In genomic region chr5:132501629-132501956, GRCh38 we compare ENCODE assay signal across 17 cellular contexts. TPM values are rescaled to one million over a fixed set of nuclear protein-coding genes. Genes with fewer than 3 reads are reported as not detected.
DNase-seq lines count a peak whose midpoint lies in the region; ATAC-seq, FAIRE-seq and TF ChIP-seq lines count a peak whose summit lies in the region.
"Had no signal": no experiment of that assay in that cellular context is flagged by ENCODE, and none has a peak within 500 bp of the region (broad histone marks: within the 10 kb centered on the region; RNA-seq: fewer than 3 reads in every experiment).

No MANE protein-coding gene starts in this region.

- no peak overlapping the region for H3K4me3 Mint-ChIP-seq in activated CD4-positive, alpha-beta T cell treated with anti-CD3 and anti-CD28 coated beads, Interleukin-2, amount 10 ng/mL, durations not matched to agents 7 days and 5 days
- H3K4me3 Mint-ChIP-seq in central memory CD8-positive, alpha-beta T cell = no peak overlapping the region
- H3K4me3 Mint-ChIP-seq: activated CD8-positive, alpha-beta T cell treated with anti-CD3 and anti-CD28 coated beads, Interleukin-2, amount 10 ng/mL, durations not matched to agents 7 days and 5 days; CD14-positive monocyte; T-cell had no signal

- TF ChIP-seq CTCF in upper lobe of left lung (IDR thresholded peaks at IDR 0.05) = no peak

- H3K4me3 ChIP-seq in mucosa of rectum (ENCODE audit: low read length in 2 of 2) = no peak overlapping the region
- no peak overlapping the region for H3K4me3 ChIP-seq in upper lobe of left lung
- H3K4me3 ChIP-seq: adrenal gland, thyroid gland had no signal

- H3K27me3 Mint-ChIP-seq in activated CD4-positive, alpha-beta T cell treated with anti-CD3 and anti-CD28 coated beads, Interleukin-2, amount 10 ng/mL, durations not matched to agents 7 days and 5 days = peaks cover 7% of the 10 kb centered on the region
- no peaks in the 10 kb centered on the region for H3K27me3 Mint-ChIP-seq in central memory CD8-positive, alpha-beta T cell

- H3K9me3 ChIP-seq in mucosa of rectum (ENCODE audit: control insufficient read depth in 2 of 2, low read length in 2 of 2) = no peaks in the 10 kb centered on the region
- H3K9me3 ChIP-seq in upper lobe of left lung = no peaks in the 10 kb centered on the region
- H3K9me3 ChIP-seq: adrenal gland, thyroid gland had no signal

- no peak for ATAC-seq in central memory CD8-positive, alpha-beta T cell (replicated peaks; ENCODE audit: extremely low read depth, poor library complexity, severe bottlenecking)
- no peak for ATAC-seq in upper lobe of left lung (ENCODE audit: low FRiP score in 2 of 2)
- ATAC-seq in GM18520 (IDR thresholded peaks at IDR 0.05; ENCODE audit: unreplicated experiment) = no peak
- ATAC-seq in SK-N-SH treated with all-trans-retinoic acid at 6 μM for 48 hours = no peak

- no peaks in the 10 kb centered on the region for H3K9me3 Mint-ChIP-seq in activated CD4-positive, alpha-beta T cell treated with anti-CD3 and anti-CD28 coated beads, Interleukin-2, amount 10 ng/mL, durations not matched to agents 7 days and 5 days
- no peaks in the 10 kb centered on the region for H3K9me3 Mint-ChIP-seq in central memory CD8-positive, alpha-beta T cell
- H3K9me3 Mint-ChIP-seq: CD14-positive monocyte, T-cell had no signal

- FAIRE-seq in frontal cortex (lab: Jason Lieb, UNC) = no peak

- H3K4me1 ChIP-seq in mucosa of rectum (ENCODE audit: control insufficient read depth in 2 of 2, insufficient read depth in 2 of 2, low read length in 2 of 2) (peaks cover 77 to 88% of the 10 kb centered on the region in 2 donors), upper lobe of left lung (peaks cover 54 to 65% (median 60%) of the 10 kb centered on the region in 4 donors)

- TF ChIP-seq POLR2A in upper lobe of left lung (IDR thresholded peaks at IDR 0.05) = no peak

- WGBS in upper lobe of left lung, 2 donors = 36 to 69% methylated on average over 2 to 4 of the region's 4 CpGs

- peak overlapping the region; percentile 49 to 63 for H3K9ac ChIP-seq in mucosa of rectum (ENCODE audit: low read depth in 1 of 2, low read length in 2 of 2)

- no peaks in the 10 kb centered on the region for H3K36me3 Mint-ChIP-seq in activated CD4-positive, alpha-beta T cell treated with anti-CD3 and anti-CD28 coated beads, Interleukin-2, amount 10 ng/mL, durations not matched to agents 7 days and 5 days (ENCODE audit: low read depth)
- peaks cover 4% of the 10 kb centered on the region for H3K36me3 Mint-ChIP-seq in central memory CD8-positive, alpha-beta T cell (ENCODE audit: insufficient read depth)
- H3K36me3 Mint-ChIP-seq: CD14-positive monocyte, T-cell had no signal

- H3K27me3 ChIP-seq in mucosa of rectum (ENCODE audit: control insufficient read depth in 2 of 2, insufficient read depth in 2 of 2, low read length in 2 of 2) (no peaks in the 10 kb centered on the region), upper lobe of left lung (no peaks in the 10 kb centered on the region)
- H3K27me3 ChIP-seq: adrenal gland, thyroid gland had no signal

- CTCF ChIA-PET in activated CD4-positive, alpha-beta T cell treated with anti-CD3 and anti-CD28 coated beads, Interleukin-2, amount 10 ng/mL, durations not matched to agents 7 days and 5 days (lab: Charles Lee) = interaction anchor here (0.7 to 10.0 kb wide), 21 partner anchors 9 to 319 kb away, joined by 3 to 147 read pairs (median 3); partner anchors contain the start of genes RAD50 and SLC22A5

- DNase-seq in activated CD4-positive, alpha-beta T cell treated with anti-CD3 and anti-CD28 coated beads, Interleukin-2, amount 10 ng/mL, durations not matched to agents 7 days and 5 days = no peak
- DNase-seq in activated CD4-positive, alpha-beta T cell treated with anti-CD3 and anti-CD28 coated beads for 48 hours = no peak
- no peak for DNase-seq in central memory CD8-positive, alpha-beta T cell (ENCODE audit: low spot score in 2 of 2)
- DNase-seq in upper lobe of left lung (no peak), frontal cortex (ENCODE audit: low spot score in 2 of 2) (no peak)
- DNase-seq: foreskin melanocyte, NCI-H1417 treated with DMSO at 0.1 percent for 48 hours had no signal

- H3K4me1 Mint-ChIP-seq in activated CD4-positive, alpha-beta T cell treated with anti-CD3 and anti-CD28 coated beads, Interleukin-2, amount 10 ng/mL, durations not matched to agents 7 days and 5 days = peaks cover 46% of the 10 kb centered on the region
- peaks cover 40% of the 10 kb centered on the region for H3K4me1 Mint-ChIP-seq in central memory CD8-positive, alpha-beta T cell

- H3K36me3 ChIP-seq in mucosa of rectum (ENCODE audit: control insufficient read depth in 2 of 2, insufficient read depth in 2 of 2, low read length in 2 of 2) (no peaks in the 10 kb centered on the region), upper lobe of left lung (no peaks in the 10 kb centered on the region)
- H3K36me3 ChIP-seq: adrenal gland, thyroid gland had no signal

- peak overlapping the region; percentile 95 to 100 for H3K27ac ChIP-seq in mucosa of rectum (ENCODE audit: low read depth in 2 of 2, low read length in 2 of 2)
- peak overlapping the region; percentile 68 to 99 (median 98) for H3K27ac ChIP-seq in upper lobe of left lung
- H3K27ac ChIP-seq: 22Rv1 had no signal

- H3K27ac Mint-ChIP-seq in activated CD4-positive, alpha-beta T cell treated with anti-CD3 and anti-CD28 coated beads, Interleukin-2, amount 10 ng/mL, durations not matched to agents 7 days and 5 days = peak overlapping the region; percentile 2
- peak overlapping the region; percentile 44 for H3K27ac Mint-ChIP-seq in central memory CD8-positive, alpha-beta T cell (ENCODE audit: low read depth)

- TF ChIP-seq EP300 in upper lobe of left lung (IDR thresholded peaks at IDR 0.05) = no peak

- POLR2A ChIA-PET in activated CD4-positive, alpha-beta T cell treated with anti-CD3 and anti-CD28 coated beads, Interleukin-2, amount 10 ng/mL, durations not matched to agents 7 days and 5 days (lab: Charles Lee) = interaction anchor here (1.2 kb wide), 1 partner anchor 11 kb away, joined by 5 read pairs; the partner anchor contains the start of gene IRF1

TF ChIP-seq in SK-N-SH treated with all-trans-retinoic acid at 6 μM for 48 hours, 23 proteins besides CTCF, POLR2A, EP300 and RAD21 (continues in another document):
- TF ChIP-seq CSDC2 (CRISPR knock-in tag; IDR thresholded peaks at IDR 0.05) (no peak), ZNF8 (CRISPR knock-in tag; IDR thresholded peaks at IDR 0.05) (no peak), GLIS3 (CRISPR knock-in tag; IDR thresholded peaks at IDR 0.05) (no peak), BACH2 (CRISPR knock-in tag; IDR thresholded peaks at IDR 0.05; ENCODE audit: borderline replicate concordance) (no peak), ZNF70 (CRISPR knock-in tag; IDR thresholded peaks at IDR 0.05) (no peak), ZFP3 (CRISPR knock-in tag; IDR thresholded peaks at IDR 0.05) (no peak), ARNTL (CRISPR knock-in tag; IDR thresholded peaks at IDR 0.05; ENCODE audit: borderline replicate concordance, low read depth) (no peak), RARB (CRISPR knock-in tag; IDR thresholded peaks at IDR 0.05) (no peak), TOX (CRISPR knock-in tag; IDR thresholded peaks at IDR 0.05; ENCODE audit: borderline replicate concordance) (no peak), ISL1 (CRISPR knock-in tag; IDR thresholded peaks at IDR 0.05) (no peak)
- TF ChIP-seq, protein P1, sequence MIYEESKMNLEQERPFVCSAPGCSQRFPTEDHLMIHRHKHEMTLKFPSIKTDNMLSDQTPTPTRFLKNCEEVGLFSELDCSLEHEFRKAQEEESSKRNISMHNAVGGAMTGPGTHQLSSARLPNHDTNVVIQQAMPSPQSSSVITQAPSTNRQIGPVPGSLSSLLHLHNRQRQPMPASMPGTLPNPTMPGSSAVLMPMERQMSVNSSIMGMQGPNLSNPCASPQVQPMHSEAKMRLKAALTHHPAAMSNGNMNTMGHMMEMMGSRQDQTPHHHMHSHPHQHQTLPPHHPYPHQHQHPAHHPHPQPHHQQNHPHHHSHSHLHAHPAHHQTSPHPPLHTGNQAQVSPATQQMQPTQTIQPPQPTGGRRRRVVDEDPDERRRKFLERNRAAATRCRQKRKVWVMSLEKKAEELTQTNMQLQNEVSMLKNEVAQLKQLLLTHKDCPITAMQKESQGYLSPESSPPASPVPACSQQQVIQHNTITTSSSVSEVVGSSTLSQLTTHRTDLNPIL (CRISPR knock-in tag; IDR thresholded peaks at IDR 0.05; ENCODE audit: low read depth) = no peak
- TF ChIP-seq, protein P2, sequence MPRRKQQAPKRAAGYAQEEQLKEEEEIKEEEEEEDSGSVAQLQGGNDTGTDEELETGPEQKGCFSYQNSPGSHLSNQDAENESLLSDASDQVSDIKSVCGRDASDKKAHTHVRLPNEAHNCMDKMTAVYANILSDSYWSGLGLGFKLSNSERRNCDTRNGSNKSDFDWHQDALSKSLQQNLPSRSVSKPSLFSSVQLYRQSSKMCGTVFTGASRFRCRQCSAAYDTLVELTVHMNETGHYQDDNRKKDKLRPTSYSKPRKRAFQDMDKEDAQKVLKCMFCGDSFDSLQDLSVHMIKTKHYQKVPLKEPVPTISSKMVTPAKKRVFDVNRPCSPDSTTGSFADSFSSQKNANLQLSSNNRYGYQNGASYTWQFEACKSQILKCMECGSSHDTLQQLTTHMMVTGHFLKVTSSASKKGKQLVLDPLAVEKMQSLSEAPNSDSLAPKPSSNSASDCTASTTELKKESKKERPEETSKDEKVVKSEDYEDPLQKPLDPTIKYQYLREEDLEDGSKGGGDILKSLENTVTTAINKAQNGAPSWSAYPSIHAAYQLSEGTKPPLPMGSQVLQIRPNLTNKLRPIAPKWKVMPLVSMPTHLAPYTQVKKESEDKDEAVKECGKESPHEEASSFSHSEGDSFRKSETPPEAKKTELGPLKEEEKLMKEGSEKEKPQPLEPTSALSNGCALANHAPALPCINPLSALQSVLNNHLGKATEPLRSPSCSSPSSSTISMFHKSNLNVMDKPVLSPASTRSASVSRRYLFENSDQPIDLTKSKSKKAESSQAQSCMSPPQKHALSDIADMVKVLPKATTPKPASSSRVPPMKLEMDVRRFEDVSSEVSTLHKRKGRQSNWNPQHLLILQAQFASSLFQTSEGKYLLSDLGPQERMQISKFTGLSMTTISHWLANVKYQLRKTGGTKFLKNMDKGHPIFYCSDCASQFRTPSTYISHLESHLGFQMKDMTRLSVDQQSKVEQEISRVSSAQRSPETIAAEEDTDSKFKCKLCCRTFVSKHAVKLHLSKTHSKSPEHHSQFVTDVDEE (CRISPR knock-in tag; IDR thresholded peaks at IDR 0.05) = no peak

RNA-seq across cellular contexts. Expression of gene IRF1, which starts 11.0 kb away (rescaled TPM):
- 100 to 1,000 TPM; 289 to 302 TPM for total RNA-seq in activated CD4-positive, alpha-beta T cell treated with anti-CD3 and anti-CD28 coated beads, Interleukin-2, amount 10 ng/mL, durations not matched to agents 7 days and 5 days
- total RNA-seq in upper lobe of left lung (10 to 100 TPM; 42.1 to 94.3 (median 79.3) TPM), frontal cortex (1.2 TPM)

RNA-seq across cellular contexts. Expression of gene IL5, which starts 41.7 kb away (rescaled TPM):
- under 1 TPM; 0.25 to 0.33 TPM for total RNA-seq in activated CD4-positive, alpha-beta T cell treated with anti-CD3 and anti-CD28 coated beads, Interleukin-2, amount 10 ng/mL, durations not matched to agents 7 days and 5 days
- total RNA-seq in upper lobe of left lung (1 to 10 TPM in 1 of 6 donors, not detected in 5; 1.2 TPM), frontal cortex (not detected)
- total RNA-seq: adrenal gland, sciatic nerve, thyroid gland had no signal

RNA-seq across cellular contexts. Expression of gene RAD50, which starts 55.2 kb away (rescaled TPM):
- total RNA-seq in activated CD4-positive, alpha-beta T cell treated with anti-CD3 and anti-CD28 coated beads, Interleukin-2, amount 10 ng/mL, durations not matched to agents 7 days and 5 days = 10 to 100 TPM; 33.3 to 38.5 TPM
- 100 to 1,000 TPM in 1 of 6 donors, 10 to 100 TPM in 5; 26.2 to 105 (median 33.3) TPM for total RNA-seq in upper lobe of left lung
- 26.9 TPM for total RNA-seq in frontal cortex

Comparison
In these comparisons a context has a peak if more than half of its experiments do, and no peak if none do; other contexts are left out.
1. RNA of gene IRF1, which starts 11.0 kb away (total RNA-seq): 289 to 302 TPM in activated CD4-positive, alpha-beta T cell treated with anti-CD3 and anti-CD28 coated beads, Interleukin-2, amount 10 ng/mL, durations not matched to agents 7 days and 5 days and 42.1 to 94.3 TPM in upper lobe of left lung; 1.2 TPM in frontal cortex (single experiment); every median in the first group is over 10 times any median in the second.